In the genomic region with DNA sequence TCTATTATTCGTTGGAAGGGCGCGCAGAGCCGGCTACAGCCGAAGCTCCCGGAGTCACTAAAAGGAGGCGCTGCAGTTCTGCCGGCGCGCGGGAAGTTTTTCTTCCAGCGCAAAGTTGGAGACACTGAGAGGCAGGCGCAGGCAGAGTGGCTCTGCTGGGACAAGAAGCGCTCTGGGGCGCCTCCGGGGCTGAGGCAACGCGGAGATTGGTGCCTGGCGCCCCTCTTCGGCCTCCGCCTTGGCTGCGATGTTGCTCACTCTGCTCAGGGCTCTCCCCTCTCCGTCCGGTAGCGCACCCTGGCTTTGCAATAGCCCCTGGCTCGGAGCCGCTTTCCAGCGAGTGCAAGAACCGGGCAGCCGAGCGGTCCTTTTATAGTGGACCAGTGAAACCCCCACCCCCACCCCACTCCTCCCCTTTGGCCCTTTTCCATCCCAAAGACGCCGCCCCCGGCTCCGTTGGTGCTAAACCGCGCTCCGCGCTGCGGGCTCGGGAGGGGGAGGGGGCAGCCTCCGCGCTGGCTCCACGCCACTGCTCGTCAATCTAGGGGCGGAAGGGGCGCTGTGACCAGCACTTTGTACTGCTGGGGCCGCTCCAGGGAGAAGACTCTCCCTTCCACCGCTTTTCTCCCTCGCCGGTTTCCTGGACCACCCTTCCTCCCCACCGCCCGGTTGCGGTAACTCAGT, we compare ENCODE assay signal across 1 cellular context.
A peak's percentile ranks its signal among the peaks of the same experiment; 100 is the strongest.
TF ChIP-seq lines count a peak whose summit lies in the region.

Gene ADAMTS1 (minus strand): TSS at position 344 of the 684 bp plus-strand sequence. CDS start 455 bp downstream, outside the sequence.

TF ChIP-seq in WTC11, 78 proteins besides CTCF, POLR2A, EP300 and RAD21 (continued from another document):
- TF ChIP-seq, protein P1, sequence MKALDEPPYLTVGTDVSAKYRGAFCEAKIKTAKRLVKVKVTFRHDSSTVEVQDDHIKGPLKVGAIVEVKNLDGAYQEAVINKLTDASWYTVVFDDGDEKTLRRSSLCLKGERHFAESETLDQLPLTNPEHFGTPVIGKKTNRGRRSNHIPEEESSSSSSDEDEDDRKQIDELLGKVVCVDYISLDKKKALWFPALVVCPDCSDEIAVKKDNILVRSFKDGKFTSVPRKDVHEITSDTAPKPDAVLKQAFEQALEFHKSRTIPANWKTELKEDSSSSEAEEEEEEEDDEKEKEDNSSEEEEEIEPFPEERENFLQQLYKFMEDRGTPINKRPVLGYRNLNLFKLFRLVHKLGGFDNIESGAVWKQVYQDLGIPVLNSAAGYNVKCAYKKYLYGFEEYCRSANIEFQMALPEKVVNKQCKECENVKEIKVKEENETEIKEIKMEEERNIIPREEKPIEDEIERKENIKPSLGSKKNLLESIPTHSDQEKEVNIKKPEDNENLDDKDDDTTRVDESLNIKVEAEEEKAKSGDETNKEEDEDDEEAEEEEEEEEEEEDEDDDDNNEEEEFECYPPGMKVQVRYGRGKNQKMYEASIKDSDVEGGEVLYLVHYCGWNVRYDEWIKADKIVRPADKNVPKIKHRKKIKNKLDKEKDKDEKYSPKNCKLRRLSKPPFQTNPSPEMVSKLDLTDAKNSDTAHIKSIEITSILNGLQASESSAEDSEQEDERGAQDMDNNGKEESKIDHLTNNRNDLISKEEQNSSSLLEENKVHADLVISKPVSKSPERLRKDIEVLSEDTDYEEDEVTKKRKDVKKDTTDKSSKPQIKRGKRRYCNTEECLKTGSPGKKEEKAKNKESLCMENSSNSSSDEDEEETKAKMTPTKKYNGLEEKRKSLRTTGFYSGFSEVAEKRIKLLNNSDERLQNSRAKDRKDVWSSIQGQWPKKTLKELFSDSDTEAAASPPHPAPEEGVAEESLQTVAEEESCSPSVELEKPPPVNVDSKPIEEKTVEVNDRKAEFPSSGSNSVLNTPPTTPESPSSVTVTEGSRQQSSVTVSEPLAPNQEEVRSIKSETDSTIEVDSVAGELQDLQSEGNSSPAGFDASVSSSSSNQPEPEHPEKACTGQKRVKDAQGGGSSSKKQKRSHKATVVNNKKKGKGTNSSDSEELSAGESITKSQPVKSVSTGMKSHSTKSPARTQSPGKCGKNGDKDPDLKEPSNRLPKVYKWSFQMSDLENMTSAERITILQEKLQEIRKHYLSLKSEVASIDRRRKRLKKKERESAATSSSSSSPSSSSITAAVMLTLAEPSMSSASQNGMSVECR (CRISPR knock-in tag; IDR thresholded peaks at IDR 0.05; ENCODE audit: borderline replicate concordance) = no peak
- 0 out of 2 replicates have a peak, but pooled peaks have one; percentile 16 for TF ChIP-seq FOXK1 (CRISPR knock-in tag; IDR thresholded peaks at IDR 0.05)
- peak; percentile 66; the same call in 1 of the 2 replicates for TF ChIP-seq NFE2L1 (CRISPR knock-in tag; IDR thresholded peaks at IDR 0.05)
- TF ChIP-seq GABPB1 (CRISPR knock-in tag; IDR thresholded peaks at IDR 0.05) = no peak
- peak; percentile 84; the same call in 1 of the 2 replicates for TF ChIP-seq ZBTB21 (CRISPR knock-in tag; IDR thresholded peaks at IDR 0.05; ENCODE audit: borderline replicate concordance)
- TF ChIP-seq JUN (CRISPR knock-in tag; IDR thresholded peaks at IDR 0.05) = no peak
- peak; percentile 92 for TF ChIP-seq ZNF281 (CRISPR knock-in tag; IDR thresholded peaks at IDR 0.05)
- peak; percentile 52; the same call in 1 of the 2 replicates for TF ChIP-seq CDX4 (CRISPR knock-in tag; IDR thresholded peaks at IDR 0.05; ENCODE audit: borderline replicate concordance)
- no peak for TF ChIP-seq ATF2 (CRISPR knock-in tag; IDR thresholded peaks at IDR 0.05; ENCODE audit: borderline replicate concordance, low read depth)
- no peak for TF ChIP-seq MXD4 (CRISPR knock-in tag; IDR thresholded peaks at IDR 0.05; ENCODE audit: borderline replicate concordance)
- TF ChIP-seq NR2C2 (CRISPR knock-in tag; IDR thresholded peaks at IDR 0.05) = no peak
- no peak for TF ChIP-seq ZNF317 (CRISPR knock-in tag; IDR thresholded peaks at IDR 0.05; ENCODE audit: borderline replicate concordance, low read depth)
- TF ChIP-seq MYBL2 (CRISPR knock-in tag; IDR thresholded peaks at IDR 0.05) = 0 out of 2 replicates have a peak, but pooled peaks have one; percentile 65
- peak; percentile 70 for TF ChIP-seq SP1 (CRISPR knock-in tag; conservative IDR thresholded peaks at IDR 0.05)
- 0 out of 2 replicates have a peak, but pooled peaks have one; percentile 22 for TF ChIP-seq CREM (CRISPR knock-in tag; IDR thresholded peaks at IDR 0.05)
- TF ChIP-seq SMAD3 (CRISPR knock-in tag; IDR thresholded peaks at IDR 0.05; ENCODE audit: borderline replicate concordance) = 0 out of 2 replicates have a peak, but pooled peaks have one; percentile 58
- no peak for TF ChIP-seq CBFB (CRISPR knock-in tag; IDR thresholded peaks at IDR 0.05; ENCODE audit: low read depth)
- peak; percentile 61; the same call in 1 of the 2 replicates for TF ChIP-seq FOXP4 (CRISPR knock-in tag; IDR thresholded peaks at IDR 0.05)
- TF ChIP-seq, protein P2, sequence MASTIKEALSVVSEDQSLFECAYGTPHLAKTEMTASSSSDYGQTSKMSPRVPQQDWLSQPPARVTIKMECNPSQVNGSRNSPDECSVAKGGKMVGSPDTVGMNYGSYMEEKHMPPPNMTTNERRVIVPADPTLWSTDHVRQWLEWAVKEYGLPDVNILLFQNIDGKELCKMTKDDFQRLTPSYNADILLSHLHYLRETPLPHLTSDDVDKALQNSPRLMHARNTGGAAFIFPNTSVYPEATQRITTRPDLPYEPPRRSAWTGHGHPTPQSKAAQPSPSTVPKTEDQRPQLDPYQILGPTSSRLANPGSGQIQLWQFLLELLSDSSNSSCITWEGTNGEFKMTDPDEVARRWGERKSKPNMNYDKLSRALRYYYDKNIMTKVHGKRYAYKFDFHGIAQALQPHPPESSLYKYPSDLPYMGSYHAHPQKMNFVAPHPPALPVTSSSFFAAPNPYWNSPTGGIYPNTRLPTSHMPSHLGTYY (CRISPR knock-in tag; IDR thresholded peaks at IDR 0.05) = 0 out of 2 replicates have a peak, but pooled peaks have one; percentile 45
- TF ChIP-seq, protein P3, sequence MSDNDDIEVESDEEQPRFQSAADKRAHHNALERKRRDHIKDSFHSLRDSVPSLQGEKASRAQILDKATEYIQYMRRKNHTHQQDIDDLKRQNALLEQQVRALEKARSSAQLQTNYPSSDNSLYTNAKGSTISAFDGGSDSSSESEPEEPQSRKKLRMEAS (CRISPR knock-in tag; IDR thresholded peaks at IDR 0.05) = 0 out of 2 replicates have a peak, but pooled peaks have one; percentile 48
- peak; percentile 23; the same call in 1 of the 2 replicates for TF ChIP-seq KAT7 (CRISPR knock-in tag; IDR thresholded peaks at IDR 0.05; ENCODE audit: borderline replicate concordance)
- TF ChIP-seq NFATC4 (CRISPR knock-in tag; IDR thresholded peaks at IDR 0.05) = no peak; the same call in 1 of the 2 replicates
TF ChIP-seq in WTC11: peak in this region for 15.
